In the genomic region with DNA sequence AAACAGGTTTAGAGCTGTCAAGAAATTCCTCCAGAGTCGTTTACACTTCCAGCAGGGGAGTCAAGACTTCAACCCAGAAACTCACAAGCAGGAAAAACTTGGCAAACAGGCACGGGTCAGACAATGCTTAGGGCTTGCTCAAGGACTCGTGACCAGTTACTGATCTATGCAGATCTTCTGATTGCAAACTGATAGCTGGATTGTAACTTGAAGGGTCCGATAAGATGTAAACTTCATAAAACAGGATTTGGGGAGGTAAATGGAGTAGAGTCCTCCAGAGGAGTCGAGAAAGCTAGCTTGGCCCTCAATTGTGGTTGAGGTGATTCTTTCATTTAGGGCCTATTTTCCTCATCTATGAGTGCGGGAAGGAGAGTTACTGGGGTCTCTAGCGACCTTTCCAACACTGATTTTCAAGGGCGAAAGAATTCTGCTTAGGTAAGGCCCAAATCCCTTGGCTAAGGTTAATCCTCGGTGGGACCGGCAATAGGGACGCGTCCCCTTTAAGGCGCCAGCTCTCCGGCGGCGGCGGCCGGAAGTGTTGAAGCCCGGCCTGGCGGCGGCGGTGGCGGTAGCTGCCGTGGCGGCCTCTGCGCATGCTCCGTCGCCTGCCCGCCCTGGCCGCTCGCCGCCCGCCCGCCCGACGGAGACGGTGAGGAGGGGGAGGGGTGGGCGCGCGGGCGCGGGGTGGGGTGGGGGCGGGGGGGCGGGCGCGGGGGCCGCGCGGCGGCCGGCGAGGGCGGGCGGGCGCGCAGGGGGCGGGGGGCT, we compare ENCODE assay signal across 8 cellular contexts. TPM values are rescaled to one million over a fixed set of nuclear protein-coding genes. Genes with fewer than 3 reads are reported as not detected.
DNase-seq lines count a peak whose midpoint lies in the region; ATAC-seq and TF ChIP-seq lines count a peak whose summit lies in the region.

A gene with protein sequence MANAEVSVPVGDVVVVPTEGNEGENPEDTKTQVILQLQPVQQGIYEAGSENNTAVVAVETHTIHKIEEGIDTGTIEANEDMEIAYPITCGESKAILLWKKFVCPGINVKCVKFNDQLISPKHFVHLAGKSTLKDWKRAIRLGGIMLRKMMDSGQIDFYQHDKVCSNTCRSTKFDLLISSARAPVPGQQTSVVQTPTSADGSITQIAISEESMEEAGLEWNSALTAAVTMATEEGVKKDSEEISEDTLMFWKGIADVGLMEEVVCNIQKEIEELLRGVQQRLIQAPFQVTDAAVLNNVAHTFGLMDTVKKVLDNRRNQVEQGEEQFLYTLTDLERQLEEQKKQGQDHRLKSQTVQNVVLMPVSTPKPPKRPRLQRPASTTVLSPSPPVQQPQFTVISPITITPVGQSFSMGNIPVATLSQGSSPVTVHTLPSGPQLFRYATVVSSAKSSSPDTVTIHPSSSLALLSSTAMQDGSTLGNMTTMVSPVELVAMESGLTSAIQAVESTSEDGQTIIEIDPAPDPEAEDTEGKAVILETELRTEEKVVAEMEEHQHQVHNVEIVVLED (plus strand): TSS at position 594 of the 765 bp plus-strand sequence. CDS start 14,829 bp downstream, outside the sequence.

- peak within 1 kb of the TSS; percentile 96 for H3K4me3 ChIP-seq in Loucy (ENCODE audit: low read length, poor library complexity, severe bottlenecking)
- H3K4me3 ChIP-seq in SJCRH30, result peak within 1 kb of the TSS; percentile 100

- peak within 1 kb of the TSS; percentile 95 for H3K9ac ChIP-seq in Loucy (ENCODE audit: low read depth, low read length, poor library complexity, severe bottlenecking)

- H3K27me3 Mint-ChIP-seq in nephron progenitor cell (ENCODE audit: low read depth, poor library complexity), result peaks cover 9% of the 10 kb centered on the region

- peaks cover 5% of the 10 kb centered on the region; the same call in 1 of the 2 replicates for H3F3A ChIP-seq in Loucy (ENCODE audit: low read depth)

- peak; percentile 74 for ATAC-seq in stimulated activated naive CD8-positive, alpha-beta T cell treated with anti-CD3 and anti-CD28 coated beads, Interleukin-15, Interleukin-2, amounts not matched to agents 100 U/mL and 50 U/mL, for 24 hours

- no peaks in the 10 kb centered on the region for H3K9me3 ChIP-seq in Loucy (ENCODE audit: insufficient read depth, low read depth, low read length)
- no peaks in the 10 kb centered on the region for H3K9me3 ChIP-seq in SJCRH30 (replicated peaks)

- no peaks in the 10 kb centered on the region for H3K9me2 ChIP-seq in Loucy (replicated peaks; ENCODE audit: low read depth, low read length)

- peak; percentile 96 for DNase-seq in Daoy (ENCODE audit: low read depth)
- DNase-seq in H4 (ENCODE audit: low spot score), result peak; percentile 78
- peak; percentile 88 to 94 for DNase-seq in SJCRH30
- peak; percentile 82 for DNase-seq in activated gamma-delta T cell (lab: John Stamatoyannopoulos, UW)
- DNase-seq in fibroblast of the conjunctiva (ENCODE audit: low read depth), result peak; percentile 67
- peak; percentile 91 for DNase-seq in nephron progenitor cell
- peak; percentile 91 for DNase-seq in stimulated activated naive CD8-positive, alpha-beta T cell treated with anti-CD3 and anti-CD28 coated beads, Interleukin-15, Interleukin-2, amounts not matched to agents 100 U/mL and 50 U/mL, for 24 hours

- H4K20me1 ChIP-seq in Loucy (ENCODE audit: insufficient read depth, low read length, poor library complexity, severe bottlenecking), result peaks cover 8% of the 10 kb centered on the region

- peak within 1 kb of the TSS; percentile 96 for H3K27ac ChIP-seq in SJCRH30

- H3K9me3 Mint-ChIP-seq in nephron progenitor cell, result no peaks in the 10 kb centered on the region

- peaks cover 5% of the 10 kb centered on the region for H3K27me3 ChIP-seq in Loucy (ENCODE audit: insufficient read depth, low read length, poor library complexity, severe bottlenecking)
- no peaks in the 10 kb centered on the region for H3K27me3 ChIP-seq in SJCRH30

- H3K36me3 ChIP-seq in Loucy (ENCODE audit: insufficient read depth, low read length) (no peaks in the 10 kb centered on the region), SJCRH30 (peaks cover 4% of the 10 kb centered on the region; the same call in 1 of the 2 replicates)

- H3K27ac Mint-ChIP-seq in nephron progenitor cell, result peak within 1 kb of the TSS; percentile 92

- H3K4me2 ChIP-seq in Loucy (ENCODE audit: low read depth, low read length, poor library complexity, severe bottlenecking), result peak within 1 kb of the TSS; percentile 84

- TF ChIP-seq CTCF in Loucy (conservative IDR thresholded peaks at IDR 0.05; ENCODE audit: low read length), result no peak
- TF ChIP-seq CTCF in nephron progenitor cell (IDR thresholded peaks at IDR 0.05), result no peak

- peak within 1 kb of the TSS; percentile 94 for H2AFZ ChIP-seq in Loucy (ENCODE audit: low read length)

- H3K36me3 Mint-ChIP-seq in nephron progenitor cell (ENCODE audit: low read depth), result peaks cover 5% of the 10 kb centered on the region

- peak within 1 kb of the TSS; percentile 92 for H3K4me3 Mint-ChIP-seq in nephron progenitor cell

- H3K79me2 ChIP-seq in Loucy (ENCODE audit: insufficient read depth, low read length), result peaks cover 22% of the 10 kb centered on the region

- H3K4me1 Mint-ChIP-seq in nephron progenitor cell, result peaks cover 42% of the 10 kb centered on the region

- H3K4me1 ChIP-seq in Loucy (ENCODE audit: insufficient read depth, low read length, poor library complexity, severe bottlenecking) (no peaks in the 10 kb centered on the region), SJCRH30 (peaks cover 2% of the 10 kb centered on the region; the same call in 1 of the 2 replicates)

RNA-seq across cellular contexts. Expression of the gene that starts here (rescaled TPM):
- 3.9 and 9.1 TPM in 2 replicates for total RNA-seq in Daoy (2014; rRNA removed; shearing (Covaris generic))
- total RNA-seq in H4 (2014; rRNA removed; shearing (Covaris generic)), result 3.0 and 5.6 TPM in 2 replicates
- total RNA-seq in SJCRH30 (2014; rRNA removed; shearing (Covaris generic)), result 10.0 and 10.6 TPM in 2 replicates

Comparison
In these comparisons a context has a peak if more than half of its experiments do, and no peak if none do; other contexts are left out.
1. Peak in every context shown above with its lines: DNase-seq, ATAC-seq, H3K4me3 ChIP-seq and H3K27ac ChIP-seq.